Comparison of ENCODE assay signal across 18 cellular contexts in genomic region chr5:77398458-77398857, GRCh38.
DNase-seq lines count a peak whose midpoint lies in the region; FAIRE-seq and TF ChIP-seq lines count a peak whose summit lies in the region.
"Had no signal": no experiment of that assay in that cellular context is flagged by ENCODE, and none has a peak within 500 bp of the region (broad histone marks: within the 10 kb centered on the region; RNA-seq: fewer than 3 reads in every experiment).

No MANE protein-coding gene starts in this region.

- DNase-seq in ELF-1 (ENCODE audit: low read depth, low spot score) (peak; percentile 24), H1 (ENCODE audit: low read depth in 1 of 2, low spot score in 2 of 2) (no peak), coronary artery (ENCODE audit: low spot score) (no peak), NCI-H446 treated with DMSO at 0.1 percent for 48 hours (lab: John Stamatoyannopoulos, UW) (no peak), ascending aorta (ENCODE audit: low spot score in 2 of 2) (no peak)
- DNase-seq in activated T-cell treated with anti-CD3 and anti-CD28 coated beads, Interleukin-2, amount 50 U/mL, for 1 hour, result no peak
- DNase-seq: 8988T; Calu3; CD4-positive, alpha-beta memory T cell; DMS79 treated with DMSO at 0.1 percent for 48 hours; H7; HFFc6 had no signal

- H2BK20ac ChIP-seq in H1 (ENCODE audit: low read length), result no peak overlapping the region

- H3K79me2 ChIP-seq in H1 (ENCODE audit: control insufficient read depth in 1 of 2, insufficient read depth in 2 of 2, low read length in 2 of 2), result no peaks in the 10 kb centered on the region

- H3K36me3 ChIP-seq in H1 (ENCODE audit: control insufficient read depth in 2 of 4, insufficient read depth in 4 of 4, low read length in 3 of 4), result no peaks in the 10 kb centered on the region
- no peaks in the 10 kb centered on the region for H3K36me3 ChIP-seq in mesodermal cell (ENCODE audit: control insufficient read depth, insufficient read depth, low read length)
- no peaks in the 10 kb centered on the region for H3K36me3 ChIP-seq in ascending aorta
- H3K36me3 ChIP-seq: BLaER1 had no signal

- intact Hi-C loops in ascending aorta (cut with DNase I), result no loop called here

- no peak overlapping the region for H2BK120ac ChIP-seq in H1 (replicated peaks; ENCODE audit: low read depth, low read length)

- H3K4ac ChIP-seq in H1 (replicated peaks; ENCODE audit: insufficient read length, low read depth, low read length), result no peak overlapping the region

- H3K4me1 ChIP-seq in H1 (replicated peaks in 1 of 4; ENCODE audit: control insufficient read depth in 3 of 4, insufficient read depth in 4 of 4, low read length in 3 of 4) (peaks cover 0 to 5% (median 0%) of the 10 kb centered on the region in 4 experiments; a peak in 1 of 7 replicates), mesodermal cell (ENCODE audit: control insufficient read depth, insufficient read depth, low read length, poor library complexity, severe bottlenecking) (peaks cover 5% of the 10 kb centered on the region), ascending aorta (peaks cover 0 to 5% of the 10 kb centered on the region in 2 donors)

- H3K27ac ChIP-seq in H1 (ENCODE audit: low read depth, low read length) (no peak overlapping the region), mesodermal cell (ENCODE audit: low read depth, low read length, severe bottlenecking) (peak overlapping the region; percentile 6), coronary artery (no peak overlapping the region), ascending aorta (no peak overlapping the region)
- H3K27ac ChIP-seq: BLaER1, HL-60 had no signal

- H3K18ac ChIP-seq in H1 (ENCODE audit: extremely low read depth, low read length), result no peak overlapping the region

- H3K9me3 ChIP-seq in H1 (ENCODE audit: insufficient read depth in 2 of 2, low read depth in 1 of 2, low read length in 1 of 2) (no peaks in the 10 kb centered on the region), mesodermal cell (ENCODE audit: control insufficient read depth, low read length) (no peaks in the 10 kb centered on the region), ascending aorta (no peaks in the 10 kb centered on the region)
- H3K9me3 ChIP-seq: BLaER1 had no signal

- CTCF ChIA-PET in H1 (lab: Charles Lee; ENCODE audit: partially characterized antibody), result interaction anchor here (1.3 kb wide), 1 partner anchor 20 kb away, joined by 3 read pairs; no protein-coding TSS in a partner anchor

- H3K14ac ChIP-seq in H1 (ENCODE audit: insufficient read length), result no peak overlapping the region

- TF ChIP-seq EP300 in H1 (IDR thresholded peaks at IDR 0.05; ENCODE audit: borderline replicate concordance in 1 of 2, low read depth in 2 of 2, low read length in 2 of 2), result no peak

- no peak overlapping the region for H3K23ac ChIP-seq in H1 (ENCODE audit: insufficient read length)

- no peak overlapping the region for H2BK5ac ChIP-seq in H1 (ENCODE audit: low read depth, low read length)

- FAIRE-seq in H1 (lab: Jason Lieb, UNC), result no peak
- FAIRE-seq: G401.6, GM12891 had no signal

- POLR2A ChIA-PET in H1 (lab: Charles Lee; ENCODE audit: partially characterized antibody), result no interaction called here

- H4K8ac ChIP-seq in H1 (ENCODE audit: extremely low read depth, insufficient read depth, low read length), result no peak overlapping the region

- no peak overlapping the region for H4K5ac ChIP-seq in H1 (ENCODE audit: insufficient read length, low read depth, low read length)

- no peak for TF ChIP-seq RAD21 in H1 (IDR thresholded peaks at IDR 0.05 in 1 of 2, conservative IDR thresholded peaks at IDR 0.05 in 1 of 2; ENCODE audit: low read depth in 2 of 2, low read length in 2 of 2)

- WGBS in H1 (ENCODE audit: extremely low coverage in 1 of 2, insufficient coverage in 1 of 2, insufficient read length in 1 of 2, insufficient replicate concordance in 2 of 2, low coverage in 1 of 2, low lambda C conversion rate in 2 of 2, missing lambda C conversion rate in 1 of 2), 2 experiments, result 96% methylated on average over 11 of the region's 13 CpGs; no CpG with 5 or more reads in 1 of the 2 experiments
- 97 to 99% methylated on average over 11 of the region's 13 CpGs for WGBS in mesodermal cell (ENCODE audit: insufficient coverage in 2 of 2), 2 experiments

- H2AK5ac ChIP-seq in H1 (ENCODE audit: low read depth, low read length), result no peak overlapping the region

- TF ChIP-seq POLR2A in H1 (IDR thresholded peaks at IDR 0.05; ENCODE audit: control extremely low read depth in 1 of 2, low read depth in 2 of 2, low read length in 2 of 2), result no peak

- no peaks in the 10 kb centered on the region for H3K79me1 ChIP-seq in H1 (ENCODE audit: low read depth, low read length)

- H2BK12ac ChIP-seq in H1 (ENCODE audit: low read depth, low read length), result 0 out of 2 replicates have a peak overlapping the region, but pooled peaks have one; percentile 23

- no peak overlapping the region for H3K56ac ChIP-seq in H1 (replicated peaks; ENCODE audit: insufficient read length, low read depth, low read length)

- no peaks in the 10 kb centered on the region for H4K20me1 ChIP-seq in H1 (replicated peaks in 1 of 2; ENCODE audit: control insufficient read depth in 1 of 2, insufficient read depth in 2 of 2, low read length in 2 of 2)
- H4K20me1 ChIP-seq: BLaER1 had no signal

- TF ChIP-seq CTCF in H1 (IDR thresholded peaks at IDR 0.05; ENCODE audit: control extremely low read depth in 1 of 3, insufficient read depth in 1 of 3, low read depth in 1 of 3, low read length in 3 of 3) (no peak), coronary artery (IDR thresholded peaks at IDR 0.05) (no peak), ascending aorta (IDR thresholded peaks at IDR 0.05) (no peak)

- no peaks in the 10 kb centered on the region for H3K27me3 ChIP-seq in H1 (replicated peaks in 1 of 4; ENCODE audit: control insufficient read depth in 3 of 4, extremely low read depth in 1 of 4, insufficient read depth in 3 of 4, low read length in 3 of 4)
- H3K27me3 ChIP-seq in ascending aorta, result no peaks in the 10 kb centered on the region
- H3K27me3 ChIP-seq: BLaER1 had no signal

- H3K23me2 ChIP-seq in H1 (ENCODE audit: low read depth, low read length), result no peaks in the 10 kb centered on the region

- H3K4me2 ChIP-seq in H1 (ENCODE audit: insufficient read depth in 1 of 2, low read depth in 2 of 2, low read length in 2 of 2), result no peak overlapping the region
- H3K4me2 ChIP-seq: BLaER1, GM23338 had no signal

- H2BK15ac ChIP-seq in H1 (ENCODE audit: low read length), result no peak overlapping the region

- no peak overlapping the region for H3K9ac ChIP-seq in H1 (replicated peaks in 1 of 4; ENCODE audit: extremely low read depth in 1 of 4, low read depth in 3 of 4, low read length in 3 of 4)
- H3K9ac ChIP-seq: BLaER1 had no signal

- no peak overlapping the region for H4K91ac ChIP-seq in H1 (replicated peaks; ENCODE audit: insufficient read length, low read length)

- H2AFZ ChIP-seq in H1 (ENCODE audit: low read length), result no peak overlapping the region
- H2AFZ ChIP-seq: GM23338 had no signal

- H3K4me3 ChIP-seq in H1 (ENCODE audit: extremely low read depth in 1 of 4, insufficient read depth in 2 of 4, low read depth in 3 of 4, low read length in 4 of 4) (no peak overlapping the region), mesodermal cell (ENCODE audit: extremely low read depth, insufficient read depth, low read length, poor library complexity, severe bottlenecking) (no peak overlapping the region), coronary artery (no peak overlapping the region), ascending aorta (no peak overlapping the region)
- H3K4me3 ChIP-seq: BLaER1, GM23338 had no signal

TF ChIP-seq in H1, 55 proteins besides CTCF, POLR2A, EP300 and RAD21:
- TF ChIP-seq TAF7 (optimal IDR thresholded peaks at IDR 0.05; ENCODE audit: borderline replicate concordance, low read depth, low read length), result no peak
TF ChIP-seq in H1: peak in this region for 0.
